8 cellular contexts compared by ENCODE assay signal in the genomic region with DNA sequence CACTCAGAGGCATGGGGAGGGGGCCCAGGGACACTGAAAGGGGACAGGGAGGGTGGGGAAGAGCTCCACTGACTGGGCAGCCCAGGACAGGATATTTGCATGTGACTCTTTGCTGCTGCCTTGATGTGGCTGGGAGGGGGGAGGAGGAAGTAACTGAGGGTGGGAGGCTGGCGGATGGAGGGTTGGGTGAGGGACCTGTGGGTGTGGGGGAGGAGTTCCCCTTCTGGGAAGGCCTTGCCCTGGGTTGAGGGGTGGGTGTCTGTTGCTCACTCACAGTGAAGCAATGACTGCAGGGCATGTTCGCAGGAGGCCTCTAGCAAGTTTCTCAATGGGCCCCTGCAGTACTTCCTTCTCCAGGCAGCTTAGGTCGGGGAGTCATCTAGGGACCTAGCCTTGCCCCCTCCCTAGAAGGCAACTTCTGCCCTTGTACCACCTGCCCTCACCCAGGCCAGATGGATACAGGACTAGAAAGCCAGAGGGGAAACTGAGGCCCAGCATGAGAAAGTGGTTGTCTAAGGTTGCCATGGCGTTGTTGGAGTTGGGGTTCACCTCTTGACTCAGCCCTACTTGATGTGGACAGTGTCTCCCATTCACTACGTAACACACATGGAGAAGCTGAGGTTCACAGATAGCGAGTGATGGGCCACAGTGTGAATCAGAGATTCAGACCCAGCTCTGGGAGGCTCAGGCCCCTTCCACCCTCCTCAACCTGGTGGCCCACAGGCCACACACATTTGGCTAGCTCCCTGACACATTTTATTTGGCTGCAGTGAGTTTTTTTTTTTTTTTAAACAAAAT. TPM values are rescaled to one million over a fixed set of nuclear protein-coding genes. Genes with fewer than 3 reads are reported as not detected.
A peak's percentile ranks its signal among the peaks of the same experiment; 100 is the strongest.
DNase-seq lines count a peak whose midpoint lies in the region; ATAC-seq and TF ChIP-seq lines count a peak whose summit lies in the region.

No MANE protein-coding gene starts in this region.

- H3K4me3 Mint-ChIP-seq in CD4-positive, alpha-beta memory T cell: peak overlapping the region; percentile 85 to 97 (median 95)
- H3K4me3 Mint-ChIP-seq in mesothelial cell of epicardium: peak overlapping the region; percentile 24
- H3K4me3 Mint-ChIP-seq in stimulated activated effector memory CD8-positive, alpha-beta T cell treated with anti-CD3 and anti-CD28 coated beads, Interleukin-12 subunit alpha, Interleukin-12 subunit beta, amount 100 ng/mL, for 72 hours: peak overlapping the region; percentile 76

- peaks cover 30 to 51% of the 10 kb centered on the region in 2 donors for H3K36me3 Mint-ChIP-seq in CD4-positive, alpha-beta memory T cell
- H3K36me3 Mint-ChIP-seq in mesothelial cell of epicardium: peaks cover 2% of the 10 kb centered on the region
- peaks cover 89% of the 10 kb centered on the region for H3K36me3 Mint-ChIP-seq in stimulated activated effector memory CD8-positive, alpha-beta T cell treated with anti-CD3 and anti-CD28 coated beads, Interleukin-12 subunit alpha, Interleukin-12 subunit beta, amount 100 ng/mL, for 72 hours

- intact Hi-C loops in CD4-positive, alpha-beta memory T cell (cut with micrococcal nuclease): no loop called here

- CTCF ChIA-PET in CD4-positive, alpha-beta memory T cell (lab: Charles Lee; ENCODE audit: partially characterized antibody): interaction anchor here (0.8 to 14.2 kb wide), 12 partner anchors 10 to 120 kb away, joined by 3 to 307 read pairs (median 6); partner anchors contain the start of genes F12, PFN3 and PRR7

- peaks cover 0 to 6% (median 0%) of the 10 kb centered on the region in 8 donors for H3K9me3 Mint-ChIP-seq in CD4-positive, alpha-beta memory T cell
- no peaks in the 10 kb centered on the region for H3K9me3 Mint-ChIP-seq in mesothelial cell of epicardium
- H3K9me3 Mint-ChIP-seq in stimulated activated effector memory CD8-positive, alpha-beta T cell treated with anti-CD3 and anti-CD28 coated beads, Interleukin-12 subunit alpha, Interleukin-12 subunit beta, amount 100 ng/mL, for 72 hours: no peaks in the 10 kb centered on the region

- DNase-seq in CD4-positive, alpha-beta memory T cell: peak; percentile 83 to 96 (median 85)
- DNase-seq in RPMI8226: peak; percentile 57
- peak; percentile 81 for DNase-seq in activated T-helper 9 cell treated with anti-CD3 and anti-CD28 coated beads, Interleukin-2, amount 50 U/mL, for 16 hours (ENCODE audit: low read depth)
- DNase-seq in mesothelial cell of epicardium (ENCODE audit: low spot score in 2 of 2, unreplicated experiment in 2 of 2): no peak
- DNase-seq in stimulated activated effector memory CD8-positive, alpha-beta T cell treated with anti-CD3 and anti-CD28 coated beads, Interleukin-12 subunit alpha, Interleukin-12 subunit beta, amount 100 ng/mL, for 72 hours (ENCODE audit: low spot score in 2 of 2): peak; percentile 56 to 87
- DNase-seq in foreskin fibroblast: no peak
- no peak for DNase-seq in coronary artery (ENCODE audit: low spot score)
- no peak for DNase-seq in NCI-H69 (lab: John Stamatoyannopoulos, UW)

- H3K9me3 ChIP-seq in CD4-positive, alpha-beta memory T cell (ENCODE audit: control insufficient read depth in 1 of 2, low read length in 2 of 2): no peaks in the 10 kb centered on the region

- peak overlapping the region; percentile 74 to 87 for H3K4me3 ChIP-seq in CD4-positive, alpha-beta memory T cell (ENCODE audit: low read length in 2 of 2)
- no peak overlapping the region for H3K4me3 ChIP-seq in foreskin fibroblast (ENCODE audit: low read depth in 1 of 2, low read length in 2 of 2)
- no peak overlapping the region for H3K4me3 ChIP-seq in coronary artery

- peak overlapping the region; percentile 91 to 99 (median 96) for H3K27ac Mint-ChIP-seq in CD4-positive, alpha-beta memory T cell
- H3K27ac Mint-ChIP-seq in mesothelial cell of epicardium: peak overlapping the region; percentile 50
- H3K27ac Mint-ChIP-seq in stimulated activated effector memory CD8-positive, alpha-beta T cell treated with anti-CD3 and anti-CD28 coated beads, Interleukin-12 subunit alpha, Interleukin-12 subunit beta, amount 100 ng/mL, for 72 hours: peak overlapping the region; percentile 93

- ATAC-seq in stimulated activated effector memory CD8-positive, alpha-beta T cell treated with anti-CD3 and anti-CD28 coated beads, Interleukin-12 subunit alpha, Interleukin-12 subunit beta, amount 100 ng/mL, for 72 hours: peak; percentile 47

- H3K27me3 Mint-ChIP-seq in CD4-positive, alpha-beta memory T cell: no peaks in the 10 kb centered on the region
- H3K27me3 Mint-ChIP-seq in mesothelial cell of epicardium (ENCODE audit: low read depth): no peaks in the 10 kb centered on the region

- H3K27me3 ChIP-seq in CD4-positive, alpha-beta memory T cell (ENCODE audit: insufficient read depth, low read length): no peaks in the 10 kb centered on the region

- H3K36me3 ChIP-seq in CD4-positive, alpha-beta memory T cell (ENCODE audit: insufficient read depth, low read length): peaks cover 45% of the 10 kb centered on the region

- no peak for TF ChIP-seq CTCF in mesothelial cell of epicardium (IDR thresholded peaks at IDR 0.05; ENCODE audit: unreplicated experiment)
- TF ChIP-seq CTCF in foreskin fibroblast (IDR thresholded peaks at IDR 0.05; ENCODE audit: low read depth, low read length): no peak
- TF ChIP-seq CTCF in coronary artery (IDR thresholded peaks at IDR 0.05): no peak

- peaks cover 37 to 90% (median 63%) of the 10 kb centered on the region in 4 donors for H3K4me1 Mint-ChIP-seq in CD4-positive, alpha-beta memory T cell
- peaks cover 23% of the 10 kb centered on the region for H3K4me1 Mint-ChIP-seq in mesothelial cell of epicardium
- H3K4me1 Mint-ChIP-seq in stimulated activated effector memory CD8-positive, alpha-beta T cell treated with anti-CD3 and anti-CD28 coated beads, Interleukin-12 subunit alpha, Interleukin-12 subunit beta, amount 100 ng/mL, for 72 hours: peaks cover 75% of the 10 kb centered on the region

- POLR2A ChIA-PET in CD4-positive, alpha-beta memory T cell (lab: Charles Lee; ENCODE audit: partially characterized antibody): interaction anchor here (0.9 to 14.3 kb wide), 13 partner anchors 15 to 276 kb away, joined by 3 to 1171 read pairs (median 5); partner anchors contain the start of genes F12, LMAN2 and PRR7

- H3K27ac ChIP-seq in CD4-positive, alpha-beta memory T cell (ENCODE audit: low read depth, low read length): peak overlapping the region; percentile 87
- H3K27ac ChIP-seq in coronary artery: peak overlapping the region in 1 of 2 donors; percentile 56

- H3K4me1 ChIP-seq in CD4-positive, alpha-beta memory T cell (ENCODE audit: insufficient read depth, low read length): peaks cover 86% of the 10 kb centered on the region

RNA-seq across cellular contexts. Expression of gene GRK6, which starts 3.0 kb away (rescaled TPM):
- total RNA-seq in CD4-positive, alpha-beta memory T cell: 100 to 1,000 TPM; 189 to 191 TPM
- 100 to 1,000 TPM in 1 of 2 donors, 10 to 100 TPM in 1; 72.4 to 203 TPM for polyA plus RNA-seq in CD4-positive, alpha-beta memory T cell
- 44.9 to 48.2 TPM (median 45.3 TPM) in 3 replicates for total RNA-seq in mesothelial cell of epicardium

RNA-seq across cellular contexts. Expression of gene PRR7, which starts 17.2 kb away (rescaled TPM):
- 1 to 10 TPM; 5.2 to 7.2 TPM for total RNA-seq in CD4-positive, alpha-beta memory T cell
- polyA plus RNA-seq in CD4-positive, alpha-beta memory T cell: 10 to 100 TPM; 14.3 to 17.8 TPM
- total RNA-seq in mesothelial cell of epicardium: 5.3 to 5.9 TPM (median 5.7 TPM) in 3 replicates

RNA-seq across cellular contexts. Expression of gene F12, which starts 20.1 kb away (rescaled TPM):
- total RNA-seq in CD4-positive, alpha-beta memory T cell: not detected
- 1 to 10 TPM; 2.0 to 2.4 TPM for polyA plus RNA-seq in CD4-positive, alpha-beta memory T cell
- 2.1 to 2.7 TPM (median 2.3 TPM) in 3 replicates for total RNA-seq in mesothelial cell of epicardium

RNA-seq across cellular contexts. Expression of gene PFN3, which starts 29.0 kb away (rescaled TPM):
- not detected for total RNA-seq in CD4-positive, alpha-beta memory T cell
- not detected for polyA plus RNA-seq in CD4-positive, alpha-beta memory T cell
- total RNA-seq in mesothelial cell of epicardium: not detected in 3 replicates

RNA-seq across cellular contexts. Expression of gene DBN1, which starts 44.0 kb away (rescaled TPM):
- total RNA-seq in CD4-positive, alpha-beta memory T cell: 1 to 10 TPM in 1 of 2 experiments, under 1 TPM in 1; 0.99 to 1.2 TPM
- polyA plus RNA-seq in CD4-positive, alpha-beta memory T cell: under 1 TPM in 1 of 2 donors, not detected in 1; 0.49 TPM
- 365 to 369 TPM (median 367 TPM) in 3 replicates for total RNA-seq in mesothelial cell of epicardium

Comparison
In these comparisons a context has a peak if more than half of its experiments do, and no peak if none do; other contexts are left out.
1. DNase-seq: peak in CD4-positive, alpha-beta memory T cell (5 of 5), RPMI8226 (single experiment), activated T-helper 9 cell treated with anti-CD3 and anti-CD28 coated beads, Interleukin-2, amount 50 U/mL, for 16 hours (single experiment) and stimulated activated effector memory CD8-positive, alpha-beta T cell treated with anti-CD3 and anti-CD28 coated beads, Interleukin-12 subunit alpha, Interleukin-12 subunit beta, amount 100 ng/mL, for 72 hours (2 of 2); none in mesothelial cell of epicardium (0 of 2), foreskin fibroblast (0 of 2), coronary artery (single experiment) and NCI-H69 (single experiment).
2. H3K4me3 ChIP-seq: peak in CD4-positive, alpha-beta memory T cell (2 of 2); none in foreskin fibroblast (0 of 2) and coronary artery (single experiment).
3. H3K4me3 Mint-ChIP-seq: peak in every context shown above with its lines; median percentile 95 in CD4-positive, alpha-beta memory T cell; 76 in stimulated activated effector memory CD8-positive, alpha-beta T cell treated with anti-CD3 and anti-CD28 coated beads, Interleukin-12 subunit alpha, Interleukin-12 subunit beta, amount 100 ng/mL, for 72 hours; 24 in mesothelial cell of epicardium.
4. Peak in every context shown above with its lines, with median percentiles within 50 percentile points of each other: H3K27ac Mint-ChIP-seq.